Comparison of ENCODE assay signal across 24 cellular contexts in the genomic region with DNA sequence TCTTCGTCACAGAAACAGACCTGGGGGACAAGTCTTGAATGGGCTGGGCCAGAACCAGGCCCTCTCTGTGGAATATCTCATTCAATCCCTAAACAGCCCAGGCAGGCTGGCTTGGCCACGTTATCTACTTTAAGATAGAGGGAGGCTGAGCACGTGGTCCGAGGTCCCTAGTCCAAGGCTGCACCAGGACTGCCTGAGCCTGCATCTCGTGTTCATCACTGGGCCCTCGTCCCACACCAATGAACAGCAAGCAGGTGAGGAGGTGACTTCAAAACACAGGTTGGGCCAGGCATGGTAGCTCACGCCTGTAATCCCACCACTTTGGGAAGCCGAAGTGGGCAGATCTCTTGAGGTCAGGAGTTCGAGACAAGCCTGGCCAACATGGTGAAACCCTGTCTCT. TPM values are rescaled to one million over a fixed set of nuclear protein-coding genes. Genes with fewer than 3 reads are reported as not detected.
DNase-seq lines count a peak whose midpoint lies in the region; ATAC-seq, FAIRE-seq and TF ChIP-seq lines count a peak whose summit lies in the region.
"Had no signal": no experiment of that assay in that cellular context is flagged by ENCODE, and none has a peak within 500 bp of the region (broad histone marks: within the 10 kb centered on the region; RNA-seq: fewer than 3 reads in every experiment).

No MANE protein-coding gene starts in this region.

- H3K27me3 Mint-ChIP-seq in activated CD8-positive, alpha-beta memory T cell treated with anti-CD3 and anti-CD28 coated beads, Interleukin-2, amount 10 ng/mL, durations not matched to agents 7 days and 5 days: peaks cover 30% of the 10 kb centered on the region

- H3K27ac Mint-ChIP-seq in activated CD8-positive, alpha-beta memory T cell treated with anti-CD3 and anti-CD28 coated beads, Interleukin-2, amount 10 ng/mL, durations not matched to agents 7 days and 5 days: no peak overlapping the region
- H3K27ac Mint-ChIP-seq: CD8-positive, alpha-beta memory T cell had no signal

- POLR2A ChIA-PET in H1 (lab: Charles Lee; ENCODE audit: partially characterized antibody): no interaction called here

- peaks cover 3% of the 10 kb centered on the region for H3K36me3 Mint-ChIP-seq in activated CD8-positive, alpha-beta memory T cell treated with anti-CD3 and anti-CD28 coated beads, Interleukin-2, amount 10 ng/mL, durations not matched to agents 7 days and 5 days
- H3K36me3 Mint-ChIP-seq: CD8-positive, alpha-beta memory T cell had no signal

- H2AK5ac ChIP-seq in H1 (ENCODE audit: low read depth, low read length) (no peak overlapping the region), neuronal stem cell (ENCODE audit: low read depth, low read length) (peak overlapping the region; percentile 76)

- peaks cover 0 to 3% of the 10 kb centered on the region in 2 experiments for H4K20me1 ChIP-seq in H1 (replicated peaks in 1 of 2; ENCODE audit: control insufficient read depth in 1 of 2, insufficient read depth in 2 of 2, low read length in 2 of 2)

- H3K4me2 ChIP-seq in H1 (ENCODE audit: insufficient read depth in 1 of 2, low read depth in 2 of 2, low read length in 2 of 2) (no peak overlapping the region), neuronal stem cell (ENCODE audit: insufficient read depth, low read length, poor library complexity, severe bottlenecking) (no peak overlapping the region)
- H3K4me2 ChIP-seq: KMS-11 had no signal

- H3K4ac ChIP-seq in H1 (replicated peaks; ENCODE audit: insufficient read length, low read depth, low read length): no peak overlapping the region
- H3K4ac ChIP-seq in neuronal stem cell (ENCODE audit: low read length): no peak overlapping the region

- H3K27ac ChIP-seq in H1 (ENCODE audit: low read depth, low read length): no peak overlapping the region
- no peak overlapping the region for H3K27ac ChIP-seq in neuronal stem cell (replicated peaks; ENCODE audit: low read length)
- no peak overlapping the region for H3K27ac ChIP-seq in brain microvascular endothelial cell
- H3K27ac ChIP-seq: C4-2B, KMS-11 had no signal

- H3K14ac ChIP-seq in H1 (ENCODE audit: insufficient read length) (no peak overlapping the region), neuronal stem cell (ENCODE audit: low read length) (no peak overlapping the region)

- H2BK12ac ChIP-seq in H1 (ENCODE audit: low read depth, low read length) (peak overlapping the region; percentile 33; the same call in 1 of the 2 replicates), neuronal stem cell (ENCODE audit: low read length) (peak overlapping the region; percentile 98)

- peaks cover 0 to 2% (median 0%) of the 10 kb centered on the region in 4 experiments; a peak in 2 of 7 replicates for H3K27me3 ChIP-seq in H1 (replicated peaks in 1 of 4; ENCODE audit: control insufficient read depth in 3 of 4, extremely low read depth in 1 of 4, insufficient read depth in 3 of 4, low read length in 3 of 4)
- peaks cover 0 to 20% (median 0%) of the 10 kb centered on the region in 3 experiments for H3K27me3 ChIP-seq in neuronal stem cell (ENCODE audit: control insufficient read depth in 3 of 3, insufficient read depth in 3 of 3, low read depth in 1 of 3, low read length in 3 of 3)
- H3K27me3 ChIP-seq in brain microvascular endothelial cell (replicated peaks): peaks cover 2% of the 10 kb centered on the region

- no peak overlapping the region for H2BK15ac ChIP-seq in H1 (ENCODE audit: low read length)
- H2BK15ac ChIP-seq in neuronal stem cell (ENCODE audit: low read length): peak overlapping the region; percentile 62

- TF ChIP-seq RAD21 in H1 (IDR thresholded peaks at IDR 0.05 in 1 of 2, conservative IDR thresholded peaks at IDR 0.05 in 1 of 2; ENCODE audit: low read depth in 2 of 2, low read length in 2 of 2): no peak

- 0 out of 2 replicates have a peak overlapping the region, but pooled peaks have one; percentile 43 for H2BK20ac ChIP-seq in H1 (ENCODE audit: low read length)

- H4K8ac ChIP-seq in H1 (ENCODE audit: extremely low read depth, insufficient read depth, low read length): no peak overlapping the region
- H4K8ac ChIP-seq in neuronal stem cell (ENCODE audit: low read depth, low read length): no peak overlapping the region

- no peaks in the 10 kb centered on the region for H3K79me1 ChIP-seq in H1 (ENCODE audit: low read depth, low read length)
- no peaks in the 10 kb centered on the region for H3K79me1 ChIP-seq in neuronal stem cell (ENCODE audit: low read depth, low read length)

- FAIRE-seq in H1 (lab: Jason Lieb, UNC): no peak

- H3K4me1 ChIP-seq in H1 (replicated peaks in 1 of 4; ENCODE audit: control insufficient read depth in 3 of 4, insufficient read depth in 4 of 4, low read length in 3 of 4) (peaks cover 0 to 11% (median 2%) of the 10 kb centered on the region in 4 experiments; a peak in 4 of 7 replicates), neuronal stem cell (ENCODE audit: control insufficient read depth in 2 of 2, insufficient read depth in 1 of 2, low read depth in 1 of 2, low read length in 2 of 2) (peaks cover 0 to 26% of the 10 kb centered on the region in 2 donors)

- H4K91ac ChIP-seq in H1 (replicated peaks; ENCODE audit: insufficient read length, low read length) (no peak overlapping the region), neuronal stem cell (ENCODE audit: low read depth, low read length, poor library complexity) (peak overlapping the region; percentile 59)

- no peak overlapping the region for H3K56ac ChIP-seq in H1 (replicated peaks; ENCODE audit: insufficient read length, low read depth, low read length)

- no peaks in the 10 kb centered on the region for H3K79me2 ChIP-seq in H1 (ENCODE audit: control insufficient read depth in 1 of 2, insufficient read depth in 2 of 2, low read length in 2 of 2)

- peaks cover 23% of the 10 kb centered on the region for H3K4me1 Mint-ChIP-seq in activated CD8-positive, alpha-beta memory T cell treated with anti-CD3 and anti-CD28 coated beads, Interleukin-2, amount 10 ng/mL, durations not matched to agents 7 days and 5 days

- H3K18ac ChIP-seq in H1 (ENCODE audit: extremely low read depth, low read length) (no peak overlapping the region), neuronal stem cell (ENCODE audit: low read length) (peak overlapping the region; percentile 88)

- H3K9ac ChIP-seq in H1 (replicated peaks in 1 of 4; ENCODE audit: extremely low read depth in 1 of 4, low read depth in 3 of 4, low read length in 3 of 4) (no peak overlapping the region), neuronal stem cell (ENCODE audit: low read depth, low read length, poor library complexity) (no peak overlapping the region)
- H3K9ac ChIP-seq: KMS-11 had no signal

- no peak overlapping the region for H2AFZ ChIP-seq in H1 (ENCODE audit: low read length)
- H2AFZ ChIP-seq in neuronal stem cell (ENCODE audit: low read length): no peak overlapping the region

- TF ChIP-seq EP300 in H1 (IDR thresholded peaks at IDR 0.05; ENCODE audit: borderline replicate concordance in 1 of 2, low read depth in 2 of 2, low read length in 2 of 2): no peak

- H3K4me3 Mint-ChIP-seq in activated CD8-positive, alpha-beta memory T cell treated with anti-CD3 and anti-CD28 coated beads, Interleukin-2, amount 10 ng/mL, durations not matched to agents 7 days and 5 days: no peak overlapping the region

- intact Hi-C loops in Right ventricle myocardium inferior (cut with DNase I): no loop called here

- H3K36me3 ChIP-seq in H1 (ENCODE audit: control insufficient read depth in 2 of 4, insufficient read depth in 4 of 4, low read length in 3 of 4): no peaks in the 10 kb centered on the region
- H3K36me3 ChIP-seq in neuronal stem cell (replicated peaks in 1 of 2; ENCODE audit: control insufficient read depth in 2 of 2, insufficient read depth in 2 of 2, low read length in 2 of 2): no peaks in the 10 kb centered on the region
- H3K36me3 ChIP-seq in brain microvascular endothelial cell (replicated peaks): no peaks in the 10 kb centered on the region

- H3K4me3 ChIP-seq in H1 (ENCODE audit: extremely low read depth in 1 of 4, insufficient read depth in 2 of 4, low read depth in 3 of 4, low read length in 4 of 4) (no peak overlapping the region), neuronal stem cell (ENCODE audit: low read length in 2 of 2) (no peak overlapping the region), brain microvascular endothelial cell (ENCODE audit: low read depth, low read length) (no peak overlapping the region)

- H3K23ac ChIP-seq in H1 (ENCODE audit: insufficient read length) (no peak overlapping the region), neuronal stem cell (ENCODE audit: low read depth, low read length, poor library complexity) (no peak overlapping the region)

- peaks cover 0 to 3% of the 10 kb centered on the region in 2 experiments; a peak in 1 of 4 replicates for H3K9me3 ChIP-seq in H1 (ENCODE audit: insufficient read depth in 2 of 2, low read depth in 1 of 2, low read length in 1 of 2)
- H3K9me3 ChIP-seq in neuronal stem cell (replicated peaks in 1 of 2; ENCODE audit: control insufficient read depth in 2 of 2, insufficient read depth in 1 of 2, low read depth in 1 of 2, low read length in 2 of 2): peaks cover 0 to 9% of the 10 kb centered on the region in 2 donors

- 89% methylated on average over 8 of the region's 9 CpGs; no CpG with 5 or more reads in 1 of the 2 experiments for WGBS in H1 (ENCODE audit: extremely low coverage in 1 of 2, insufficient coverage in 1 of 2, insufficient read length in 1 of 2, insufficient replicate concordance in 2 of 2, low coverage in 1 of 2, low lambda C conversion rate in 2 of 2, missing lambda C conversion rate in 1 of 2), 2 experiments
- WGBS in neuronal stem cell (ENCODE audit: extremely low coverage in 2 of 2, insufficient read length in 2 of 2, insufficient replicate concordance in 1 of 2), 2 donors: no CpG with 5 or more reads among the region's 9 CpGs

- peaks cover 10% of the 10 kb centered on the region; the same call in 1 of the 2 replicates for H3K23me2 ChIP-seq in H1 (ENCODE audit: low read depth, low read length)

- TF ChIP-seq CTCF in H1 (IDR thresholded peaks at IDR 0.05; ENCODE audit: control extremely low read depth in 1 of 3, insufficient read depth in 1 of 3, low read depth in 1 of 3, low read length in 3 of 3): no peak
- no peak for TF ChIP-seq CTCF in brain microvascular endothelial cell (IDR thresholded peaks at IDR 0.05; ENCODE audit: low read depth, low read length, missing control alignments)

- no peak overlapping the region for H4K5ac ChIP-seq in H1 (ENCODE audit: insufficient read length, low read depth, low read length)

- H2BK120ac ChIP-seq in H1 (replicated peaks; ENCODE audit: low read depth, low read length) (no peak overlapping the region), neuronal stem cell (ENCODE audit: low read depth, low read length) (no peak overlapping the region)

- CTCF ChIA-PET in activated CD8-positive, alpha-beta memory T cell treated with anti-CD3 and anti-CD28 coated beads, Interleukin-2, amount 10 ng/mL, durations not matched to agents 7 days and 5 days (lab: Charles Lee): no interaction called here
- CTCF ChIA-PET in H1 (lab: Charles Lee; ENCODE audit: partially characterized antibody): interaction anchor here (0.6 to 1.9 kb wide), 5 partner anchors 9 to 529 kb away, joined by 3 to 4 read pairs (median 3); no protein-coding TSS in a partner anchor

- peak; percentile 35 for DNase-seq in activated CD8-positive, alpha-beta memory T cell treated with anti-CD3 and anti-CD28 coated beads, Interleukin-2, amount 50 U/mL, for 48 hours
- no peak for DNase-seq in activated CD8-positive, alpha-beta memory T cell treated with anti-CD3 and anti-CD28 coated beads, Interleukin-2, amount 10 ng/mL, durations not matched to agents 7 days and 5 days
- DNase-seq in H1 (ENCODE audit: low read depth in 1 of 2, low spot score in 2 of 2): no peak
- DNase-seq in neuronal stem cell (ENCODE audit: low spot score): no peak
- DNase-seq in Right ventricle myocardium inferior (ENCODE audit: missing footprints): no peak
- no peak for DNase-seq in brain microvascular endothelial cell
- DNase-seq: CD8-positive, alpha-beta memory T cell; DMS53; GF-D8; GOT3; NCI-H1694; NCI-H2081; NCI-H2171; NCI-H345; NCI-H524; NCI-H774; NK-92 treated with Interleukin-12 subunit alpha and Interleukin-12 subunit beta, amount 100 ng/mL, for 24 hours had no signal

- no peak overlapping the region for H2BK5ac ChIP-seq in H1 (ENCODE audit: low read depth, low read length)
- H2BK5ac ChIP-seq in neuronal stem cell (ENCODE audit: low read length): no peak overlapping the region

- no peak for TF ChIP-seq POLR2A in H1 (IDR thresholded peaks at IDR 0.05; ENCODE audit: control extremely low read depth in 1 of 2, low read depth in 2 of 2, low read length in 2 of 2)

- no peak for ATAC-seq in activated CD8-positive, alpha-beta memory T cell treated with anti-CD3 and anti-CD28 coated beads, Interleukin-2, amount 10 ng/mL, durations not matched to agents 7 days and 5 days
- ATAC-seq in Right ventricle myocardium inferior: no peak
- ATAC-seq in HG03135 (IDR thresholded peaks at IDR 0.05; ENCODE audit: unreplicated experiment): no peak

- in situ Hi-C loops in brain microvascular endothelial cell (cut with HindIII; ENCODE audit: low pct_ligation_motif_present, low sequenced_read_pairs): no loop called here

- peaks cover 7% of the 10 kb centered on the region for H3K9me3 Mint-ChIP-seq in activated CD8-positive, alpha-beta memory T cell treated with anti-CD3 and anti-CD28 coated beads, Interleukin-2, amount 10 ng/mL, durations not matched to agents 7 days and 5 days (ENCODE audit: low read depth)

RNA-seq across cellular contexts. Expression of gene FGF3, which starts 20.3 kb away (rescaled TPM):
- total RNA-seq in activated CD8-positive, alpha-beta memory T cell treated with anti-CD3 and anti-CD28 coated beads, Interleukin-2, amount 10 ng/mL, durations not matched to agents 7 days and 5 days: not detected
- total RNA-seq in H1 (2021; fragmentation: NEBNext Ultra II Directional; extraction: Animal tissue kit (Norgen Biotek cat#: 25700)): not detected in 2 replicates
- polyA plus RNA-seq in H1 (2011; rRNA removed): 0.19 TPM in 1 of 2 replicates, not detected in the other
- polyA plus RNA-seq in H1 (2011; cell fraction: cytosol; rRNA removed): not detected
- polyA plus RNA-seq in H1 (2011; cell fraction: nucleus; rRNA removed): not detected
- polyA plus RNA-seq in H1 (2012, experiment 1 of 2): not detected in 4 replicates
- polyA plus RNA-seq in H1 (2012, experiment 2 of 2): not detected
- polyA plus RNA-seq in H1 (2013, experiment 1 of 2): 0.12 TPM
- 0.06 TPM for polyA plus RNA-seq in H1 (2013, experiment 2 of 2)
- polyA minus RNA-seq in H1 (2011; rRNA and poly(A)+ RNA removed): not detected in 2 replicates
- polyA minus RNA-seq in H1 (2011; cell fraction: cytosol; rRNA and poly(A)+ RNA removed): not detected
- polyA minus RNA-seq in H1 (2011; cell fraction: nucleus; rRNA and poly(A)+ RNA removed): not detected
- 0.13 TPM for polyA plus RNA-seq in neuronal stem cell (2013, experiment 1 of 2)
- polyA plus RNA-seq in neuronal stem cell (2013, experiment 2 of 2): 0.26 TPM
- not detected for total RNA-seq in Right ventricle myocardium inferior
- total RNA-seq: A172; Calu3; CD8-positive, alpha-beta memory T cell; HT1080 had no signal
- polyA plus RNA-seq: AG04450; CD8-positive, alpha-beta memory T cell had no signal
